In genomic region chr13:52010890-52011689, GRCh38 we compare ENCODE assay signal across 8 cellular contexts. TPM values are rescaled to one million over a fixed set of nuclear protein-coding genes. Genes with fewer than 3 reads are reported as not detected.
A peak's percentile ranks its signal among the peaks of the same experiment; 100 is the strongest.
DNase-seq lines count a peak whose midpoint lies in the region; ATAC-seq and TF ChIP-seq lines count a peak whose summit lies in the region.

Gene ATP7B, minus strand, starts transcription at chr13:52011450. Its CDS starts 113 bp downstream, at chr13:52011337.

- H3K4me3 Mint-ChIP-seq in activated naive CD4-positive, alpha-beta T cell treated with anti-CD3 and anti-CD28 coated beads, Interleukin-2, amount 10 ng/mL, durations not matched to agents 7 days and 5 days: peak within 1 kb of the TSS; percentile 98

- TF ChIP-seq CTCF in AG09309 (IDR thresholded peaks at IDR 0.05; ENCODE audit: control insufficient read depth, insufficient read depth, low read depth, low read length, missing control alignments) (peak; percentile 23), GM20000 (IDR thresholded peaks at IDR 0.05; ENCODE audit: extremely low read depth, missing control alignments) (no peak)

- peak within 1 kb of the TSS; percentile 89 for H3K27ac Mint-ChIP-seq in activated naive CD4-positive, alpha-beta T cell treated with anti-CD3 and anti-CD28 coated beads, Interleukin-2, amount 10 ng/mL, durations not matched to agents 7 days and 5 days

- peaks cover 54% of the 10 kb centered on the region for H3K27me3 Mint-ChIP-seq in activated naive CD4-positive, alpha-beta T cell treated with anti-CD3 and anti-CD28 coated beads, Interleukin-2, amount 10 ng/mL, durations not matched to agents 7 days and 5 days

- peaks cover 5% of the 10 kb centered on the region for H3K36me3 Mint-ChIP-seq in activated naive CD4-positive, alpha-beta T cell treated with anti-CD3 and anti-CD28 coated beads, Interleukin-2, amount 10 ng/mL, durations not matched to agents 7 days and 5 days

- H3K36me3 ChIP-seq in rectal smooth muscle tissue (ENCODE audit: control insufficient read depth, insufficient read depth, low read length): no peaks in the 10 kb centered on the region

- no peaks in the 10 kb centered on the region for H3K9me3 Mint-ChIP-seq in activated naive CD4-positive, alpha-beta T cell treated with anti-CD3 and anti-CD28 coated beads, Interleukin-2, amount 10 ng/mL, durations not matched to agents 7 days and 5 days

- peaks cover 18% of the 10 kb centered on the region for H3K4me1 Mint-ChIP-seq in activated naive CD4-positive, alpha-beta T cell treated with anti-CD3 and anti-CD28 coated beads, Interleukin-2, amount 10 ng/mL, durations not matched to agents 7 days and 5 days

- intact Hi-C loops in left cardiac atrium (cut with DNase I): no loop called here

- H3K27me3 ChIP-seq in rectal smooth muscle tissue (ENCODE audit: control insufficient read depth, insufficient read depth, low read length): no peaks in the 10 kb centered on the region

- H3K4me3 ChIP-seq in AG09309 (ENCODE audit: control insufficient read depth, low read depth, low read length) (peak within 1 kb of the TSS; percentile 72), rectal smooth muscle tissue (ENCODE audit: low read length) (peak within 1 kb of the TSS; percentile 97)

- CTCF ChIA-PET in activated naive CD4-positive, alpha-beta T cell treated with anti-CD3 and anti-CD28 coated beads, Interleukin-2, amount 10 ng/mL, durations not matched to agents 7 days and 5 days (lab: Charles Lee): interaction anchor here (1.0 kb wide), 1 partner anchor 117 kb away, joined by 3 read pairs; no protein-coding TSS in a partner anchor

- H3K27ac ChIP-seq in rectal smooth muscle tissue (ENCODE audit: low read depth, low read length): peak within 1 kb of the TSS; percentile 48

- DNase-seq in AG09309 (ENCODE audit: low read depth): no peak
- peak; percentile 30 for DNase-seq in GM20000 (ENCODE audit: low spot score)
- peak; percentile 28 to 77 for DNase-seq in NCI-H526 (lab: John Stamatoyannopoulos, UW)
- peak; percentile 24 for DNase-seq in activated naive CD4-positive, alpha-beta T cell treated with anti-CD3 and anti-CD28 coated beads, Interleukin-2, amount 10 ng/mL, durations not matched to agents 7 days and 5 days
- DNase-seq in left cardiac atrium: peak; percentile 27
- no peak for DNase-seq in HCEC 1CT

- ATAC-seq in left cardiac atrium: peak; percentile 14 to 55
- ATAC-seq in HG03469 (IDR thresholded peaks at IDR 0.05; ENCODE audit: unreplicated experiment): no peak

- H3K4me1 ChIP-seq in rectal smooth muscle tissue (ENCODE audit: control insufficient read depth, insufficient read depth, low read length): peaks cover 5% of the 10 kb centered on the region

- peak within 1 kb of the TSS; percentile 74 for H3K9ac ChIP-seq in rectal smooth muscle tissue (ENCODE audit: low read length)

RNA-seq across cellular contexts. Expression of gene ATP7B, which starts in this region (rescaled TPM):
- 1 to 10 TPM; 4.7 to 5.9 TPM for total RNA-seq in left cardiac atrium

Comparison
In these comparisons a context has a peak if more than half of its experiments do, and no peak if none do; other contexts are left out.
1. DNase-seq: peak in GM20000 (single experiment), NCI-H526 (2 of 2), activated naive CD4-positive, alpha-beta T cell treated with anti-CD3 and anti-CD28 coated beads, Interleukin-2, amount 10 ng/mL, durations not matched to agents 7 days and 5 days (single experiment) and left cardiac atrium (single experiment); none in AG09309 (single experiment) and HCEC 1CT (single experiment).